Comparison of ENCODE assay signal across 8 cellular contexts in the genomic region with DNA sequence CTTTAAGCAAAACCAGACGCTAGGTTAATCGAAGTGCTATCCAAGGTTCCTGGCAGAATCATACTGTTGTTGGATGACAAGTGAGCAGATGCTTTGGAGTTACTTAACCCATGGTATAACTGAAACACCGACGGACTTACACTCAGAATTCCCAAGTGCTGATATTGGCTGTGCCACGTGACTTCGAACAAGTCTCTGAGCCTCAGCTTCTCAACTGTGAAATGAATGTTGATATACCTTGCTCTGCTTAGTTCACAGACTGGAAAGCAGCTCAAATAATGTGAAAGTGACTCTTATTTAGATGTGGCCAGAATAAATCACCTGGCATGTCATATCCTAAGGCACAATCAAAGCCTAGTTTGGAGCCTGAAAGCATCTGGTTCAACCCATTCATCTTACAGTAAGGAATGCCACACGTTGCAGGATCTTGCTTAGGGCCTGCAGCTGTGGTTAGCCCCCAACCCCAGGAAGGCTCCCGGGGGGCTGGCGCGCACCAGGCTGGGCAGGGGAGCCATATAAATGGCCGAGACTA. TPM values are rescaled to one million over a fixed set of nuclear protein-coding genes. Genes with fewer than 3 reads are reported as not detected.
DNase-seq lines count a peak whose midpoint lies in the region; ATAC-seq and TF ChIP-seq lines count a peak whose summit lies in the region.

No MANE protein-coding gene starts in this region.

- no peaks in the 10 kb centered on the region for H3K9me3 ChIP-seq in thoracic aorta

- H3K27me3 Mint-ChIP-seq in activated CD8-positive, alpha-beta memory T cell treated with anti-CD3 and anti-CD28 coated beads, Interleukin-2, amount 10 ng/mL, durations not matched to agents 7 days and 5 days = no peaks in the 10 kb centered on the region
- no peaks in the 10 kb centered on the region for H3K27me3 Mint-ChIP-seq in activated T-helper 2 cell treated with anti-CD3 and anti-CD28 coated beads, Interferon-gamma antibody, Interleukin-2, Interleukin-4, amounts not matched to agents 10 μg/mL and 5 μg/mL and 100 μg/mL, durations not matched to agents 14 hours and 24 hours and 36 hours (ENCODE audit: low read depth)

- H3K27ac Mint-ChIP-seq in activated CD8-positive, alpha-beta memory T cell treated with anti-CD3 and anti-CD28 coated beads, Interleukin-2, amount 10 ng/mL, durations not matched to agents 7 days and 5 days = peak overlapping the region; percentile 82
- peak overlapping the region; percentile 79 for H3K27ac Mint-ChIP-seq in activated T-helper 2 cell treated with anti-CD3 and anti-CD28 coated beads, Interferon-gamma antibody, Interleukin-2, Interleukin-4, amounts not matched to agents 10 μg/mL and 5 μg/mL and 100 μg/mL, durations not matched to agents 14 hours and 24 hours and 36 hours

- CTCF ChIA-PET in activated CD8-positive, alpha-beta memory T cell treated with anti-CD3 and anti-CD28 coated beads, Interleukin-2, amount 10 ng/mL, durations not matched to agents 7 days and 5 days (lab: Charles Lee) = interaction anchor here (1.0 to 1.7 kb wide), 4 partner anchors 10 to 288 kb away, joined by 3 to 4 read pairs (median 4); partner anchors contain the start of gene CNOT8

- peaks cover 17% of the 10 kb centered on the region for H3K36me3 Mint-ChIP-seq in activated CD8-positive, alpha-beta memory T cell treated with anti-CD3 and anti-CD28 coated beads, Interleukin-2, amount 10 ng/mL, durations not matched to agents 7 days and 5 days
- peaks cover 26% of the 10 kb centered on the region for H3K36me3 Mint-ChIP-seq in activated T-helper 2 cell treated with anti-CD3 and anti-CD28 coated beads, Interferon-gamma antibody, Interleukin-2, Interleukin-4, amounts not matched to agents 10 μg/mL and 5 μg/mL and 100 μg/mL, durations not matched to agents 14 hours and 24 hours and 36 hours (ENCODE audit: low read depth)

- intact Hi-C loops in activated T-helper 2 cell treated with anti-CD3 and anti-CD28 coated beads, Interferon-gamma antibody, Interleukin-2, Interleukin-4, amounts not matched to agents 10 μg/mL and 5 μg/mL and 100 μg/mL, durations not matched to agents 14 hours and 24 hours and 36 hours (cut with micrococcal nuclease) = no loop called here

- no peak for TF ChIP-seq CTCF in thoracic aorta (IDR thresholded peaks at IDR 0.05)

- H3K4me3 Mint-ChIP-seq in activated CD8-positive, alpha-beta memory T cell treated with anti-CD3 and anti-CD28 coated beads, Interleukin-2, amount 10 ng/mL, durations not matched to agents 7 days and 5 days = peak overlapping the region; percentile 88
- peak overlapping the region; percentile 89 for H3K4me3 Mint-ChIP-seq in activated T-helper 2 cell treated with anti-CD3 and anti-CD28 coated beads, Interferon-gamma antibody, Interleukin-2, Interleukin-4, amounts not matched to agents 10 μg/mL and 5 μg/mL and 100 μg/mL, durations not matched to agents 14 hours and 24 hours and 36 hours (ENCODE audit: low read depth)

- peak overlapping the region; percentile 79 for H3K4me3 ChIP-seq in thoracic aorta

- H3K27me3 ChIP-seq in thoracic aorta (replicated peaks; ENCODE audit: insufficient read depth) = no peaks in the 10 kb centered on the region

- no peaks in the 10 kb centered on the region for H3K9me3 Mint-ChIP-seq in activated CD8-positive, alpha-beta memory T cell treated with anti-CD3 and anti-CD28 coated beads, Interleukin-2, amount 10 ng/mL, durations not matched to agents 7 days and 5 days (ENCODE audit: low read depth)
- H3K9me3 Mint-ChIP-seq in activated T-helper 2 cell treated with anti-CD3 and anti-CD28 coated beads, Interferon-gamma antibody, Interleukin-2, Interleukin-4, amounts not matched to agents 10 μg/mL and 5 μg/mL and 100 μg/mL, durations not matched to agents 14 hours and 24 hours and 36 hours = no peaks in the 10 kb centered on the region

- H3K27ac ChIP-seq in thoracic aorta = peak overlapping the region; percentile 38 to 52

- DNase-seq in activated CD8-positive, alpha-beta memory T cell treated with anti-CD3 and anti-CD28 coated beads, Interleukin-2, amount 10 ng/mL, durations not matched to agents 7 days and 5 days = no peak
- DNase-seq in activated CD8-positive, alpha-beta memory T cell treated with anti-CD3 and anti-CD28 coated beads, Interleukin-2, amount 50 U/mL, for 4 hours = no peak
- DNase-seq in activated T-helper 2 cell treated with anti-CD3 and anti-CD28 coated beads, Interferon-gamma antibody, Interleukin-2, Interleukin-4, amounts not matched to agents 10 μg/mL and 5 μg/mL and 100 μg/mL, durations not matched to agents 14 hours and 24 hours and 36 hours (ENCODE audit: low spot score) = no peak
- peak; percentile 31 for DNase-seq in iris pigment epithelial cell (ENCODE audit: low read depth)
- DNase-seq in thoracic aorta (ENCODE audit: low spot score) = no peak

- peaks cover 51% of the 10 kb centered on the region for H3K4me1 Mint-ChIP-seq in activated CD8-positive, alpha-beta memory T cell treated with anti-CD3 and anti-CD28 coated beads, Interleukin-2, amount 10 ng/mL, durations not matched to agents 7 days and 5 days
- peaks cover 36% of the 10 kb centered on the region for H3K4me1 Mint-ChIP-seq in activated T-helper 2 cell treated with anti-CD3 and anti-CD28 coated beads, Interferon-gamma antibody, Interleukin-2, Interleukin-4, amounts not matched to agents 10 μg/mL and 5 μg/mL and 100 μg/mL, durations not matched to agents 14 hours and 24 hours and 36 hours (ENCODE audit: low read depth)

- no peak for ATAC-seq in activated CD8-positive, alpha-beta memory T cell treated with anti-CD3 and anti-CD28 coated beads, Interleukin-2, amount 10 ng/mL, durations not matched to agents 7 days and 5 days
- ATAC-seq in thoracic aorta (ENCODE audit: insufficient number of reproducible peaks, low FRiP score, low read depth) (no peak), HG03280 (IDR thresholded peaks at IDR 0.05; ENCODE audit: unreplicated experiment) (no peak), GM21367 (IDR thresholded peaks at IDR 0.05; ENCODE audit: unreplicated experiment) (no peak), HG03460 (IDR thresholded peaks at IDR 0.05; ENCODE audit: unreplicated experiment) (no peak)

- H3K36me3 ChIP-seq in thoracic aorta = peaks cover 5% of the 10 kb centered on the region

- H3K4me1 ChIP-seq in thoracic aorta (ENCODE audit: control insufficient read depth in 1 of 2, low read depth in 2 of 2) = peaks cover 7 to 25% of the 10 kb centered on the region in 2 donors

RNA-seq across cellular contexts. Expression of gene GEMIN5, which starts 0.8 kb away (rescaled TPM):
- 10 to 100 TPM; 17.4 to 21.0 TPM for total RNA-seq in activated CD8-positive, alpha-beta memory T cell treated with anti-CD3 and anti-CD28 coated beads, Interleukin-2, amount 10 ng/mL, durations not matched to agents 7 days and 5 days
- 33.9 and 36.7 TPM in 2 replicates for total RNA-seq in activated T-helper 2 cell treated with anti-CD3 and anti-CD28 coated beads, Interferon-gamma antibody, Interleukin-2, Interleukin-4, amounts not matched to agents 10 μg/mL and 5 μg/mL and 100 μg/mL, durations not matched to agents 14 hours and 24 hours and 36 hours
- total RNA-seq in thoracic aorta = 10 to 100 TPM; 13.4 to 21.0 TPM

RNA-seq across cellular contexts. Expression of gene MRPL22, which starts 3.6 kb away (rescaled TPM):
- 10 to 100 TPM; 59.7 to 70.2 TPM for total RNA-seq in activated CD8-positive, alpha-beta memory T cell treated with anti-CD3 and anti-CD28 coated beads, Interleukin-2, amount 10 ng/mL, durations not matched to agents 7 days and 5 days
- total RNA-seq in activated T-helper 2 cell treated with anti-CD3 and anti-CD28 coated beads, Interferon-gamma antibody, Interleukin-2, Interleukin-4, amounts not matched to agents 10 μg/mL and 5 μg/mL and 100 μg/mL, durations not matched to agents 14 hours and 24 hours and 36 hours = 79.2 and 81.9 TPM in 2 replicates
- total RNA-seq in thoracic aorta = 10 to 100 TPM in 1 of 2 donors, 1 to 10 TPM in 1; 8.1 to 12.0 TPM
